1 cellular context compared by ENCODE assay signal in the genomic region with DNA sequence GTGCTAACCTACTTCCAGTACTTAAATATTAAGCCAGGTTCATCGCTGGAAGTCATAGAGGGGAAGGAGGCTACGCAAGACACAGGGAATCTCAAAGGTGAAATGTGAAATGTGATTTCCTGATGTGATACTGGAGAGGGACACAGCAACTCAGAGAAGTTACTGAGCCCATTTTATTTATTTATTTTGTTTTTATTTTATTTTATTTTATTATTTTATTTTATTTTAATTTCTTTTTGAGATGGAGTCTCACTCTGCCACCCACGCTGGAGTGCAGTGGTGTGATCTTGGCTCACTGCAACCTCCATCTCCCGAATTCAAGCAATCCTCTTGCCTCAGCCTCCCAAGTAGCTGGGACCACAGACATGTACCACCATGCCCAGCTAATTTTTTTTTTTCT.
TF ChIP-seq lines count a peak whose summit lies in the region.

No MANE protein-coding gene starts in this region.

TF ChIP-seq in WTC11, 78 proteins besides CTCF, POLR2A, EP300 and RAD21 (continued from another document):
- TF ChIP-seq CDX4 (CRISPR knock-in tag; IDR thresholded peaks at IDR 0.05; ENCODE audit: borderline replicate concordance), result no peak
- TF ChIP-seq, protein P1, sequence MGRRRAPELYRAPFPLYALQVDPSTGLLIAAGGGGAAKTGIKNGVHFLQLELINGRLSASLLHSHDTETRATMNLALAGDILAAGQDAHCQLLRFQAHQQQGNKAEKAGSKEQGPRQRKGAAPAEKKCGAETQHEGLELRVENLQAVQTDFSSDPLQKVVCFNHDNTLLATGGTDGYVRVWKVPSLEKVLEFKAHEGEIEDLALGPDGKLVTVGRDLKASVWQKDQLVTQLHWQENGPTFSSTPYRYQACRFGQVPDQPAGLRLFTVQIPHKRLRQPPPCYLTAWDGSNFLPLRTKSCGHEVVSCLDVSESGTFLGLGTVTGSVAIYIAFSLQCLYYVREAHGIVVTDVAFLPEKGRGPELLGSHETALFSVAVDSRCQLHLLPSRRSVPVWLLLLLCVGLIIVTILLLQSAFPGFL (CRISPR knock-in tag; IDR thresholded peaks at IDR 0.05; ENCODE audit: borderline replicate concordance), result no peak
TF ChIP-seq in WTC11: peak in this region for 1.
